ENCODE assay signal across 29 cellular contexts in genomic region chr15:40637221-40637745, GRCh38.
"Had no signal": no experiment of that assay in that cellular context is flagged by ENCODE, and none has a peak within 500 bp of the region (broad histone marks: within the 10 kb centered on the region; RNA-seq: fewer than 3 reads in every experiment).

No MANE protein-coding gene starts in this region.

- H3K27ac ChIP-seq: epithelial cell of prostate, foreskin keratinocyte, gastroesophageal sphincter, heart right ventricle, left lung, ovary, psoas muscle, sigmoid colon, stomach, thyroid gland, vagina had no signal

- H3K27me3 ChIP-seq: foreskin keratinocyte, gastroesophageal sphincter, heart right ventricle, left lung, ovary, sigmoid colon, stomach, thyroid gland, vagina had no signal

- H3K4me1 ChIP-seq: foreskin keratinocyte, gastroesophageal sphincter, heart right ventricle, left lung, psoas muscle, sigmoid colon, stomach, thyroid gland, vagina had no signal

- DNase-seq: effector CD8-positive, alpha-beta T cell; endodermal cell; foreskin keratinocyte; glutamatergic neuron; heart right ventricle; hippocampal formation; left cardiac atrium; left lung; mammary epithelial cell; natural killer cell; occipital lobe; ovary; posterior cingulate gyrus; psoas muscle; right cardiac atrium; sigmoid colon; stimulated activated CD4-positive, alpha-beta T cell treated with anti-CD3 and anti-CD28 coated beads, Interleukin-2, amount 100 ng/mL, for 24 hours; stimulated activated CD4-positive, alpha-beta T cell treated with anti-CD3 and anti-CD28 coated beads, Interleukin-4, amount 100 ng/mL, for 24 hours; stimulated activated naive CD4-positive, alpha-beta T cell treated with Interleukin-2 at 50 U/mL for 16 hours; stomach; thyroid gland; trophoblast cell had no signal

- H3K9me3 Mint-ChIP-seq: dendritic cell treated with granulocyte-macrophage colony-stimulating factor and Interleukin-4, amounts not matched to agents 40 ng/mL and 50 ng/mL, for 4 days; endodermal cell; natural killer cell; stimulated activated effector memory CD8-positive, alpha-beta T cell treated with anti-CD3 and anti-CD28 coated beads, Interleukin-12 subunit alpha, Interleukin-12 subunit beta, amount 100 ng/mL, for 72 hours had no signal

- H3K27ac Mint-ChIP-seq: dendritic cell treated with granulocyte-macrophage colony-stimulating factor and Interleukin-4, amounts not matched to agents 40 ng/mL and 50 ng/mL, for 4 days; endodermal cell; natural killer cell; stimulated activated effector memory CD8-positive, alpha-beta T cell treated with anti-CD3 and anti-CD28 coated beads, Interleukin-12 subunit alpha, Interleukin-12 subunit beta, amount 100 ng/mL, for 72 hours had no signal

- ATAC-seq: esophagus mucosa; foreskin keratinocyte; gastroesophageal sphincter; heart right ventricle; left cardiac atrium; left lung; natural killer cell; psoas muscle; right cardiac atrium; stimulated activated effector memory CD8-positive, alpha-beta T cell treated with anti-CD3 and anti-CD28 coated beads, Interleukin-12 subunit alpha, Interleukin-12 subunit beta, amount 100 ng/mL, for 72 hours had no signal

- H3K4me3 ChIP-seq: gastroesophageal sphincter, heart right ventricle, left lung, ovary, psoas muscle, sigmoid colon, stomach, thyroid gland, vagina had no signal

- H3K4me1 Mint-ChIP-seq: endodermal cell; natural killer cell; stimulated activated effector memory CD8-positive, alpha-beta T cell treated with anti-CD3 and anti-CD28 coated beads, Interleukin-12 subunit alpha, Interleukin-12 subunit beta, amount 100 ng/mL, for 72 hours had no signal

- H3K36me3 Mint-ChIP-seq: natural killer cell had no signal

- H3K9me3 ChIP-seq: gastroesophageal sphincter, heart right ventricle, left lung, ovary, psoas muscle, sigmoid colon, stomach, thyroid gland, vagina had no signal

- H3K4me3 Mint-ChIP-seq: dendritic cell treated with granulocyte-macrophage colony-stimulating factor and Interleukin-4, amounts not matched to agents 40 ng/mL and 50 ng/mL, for 4 days; endodermal cell; natural killer cell; stimulated activated effector memory CD8-positive, alpha-beta T cell treated with anti-CD3 and anti-CD28 coated beads, Interleukin-12 subunit alpha, Interleukin-12 subunit beta, amount 100 ng/mL, for 72 hours had no signal

- H3K36me3 ChIP-seq: gastroesophageal sphincter, ovary, sigmoid colon, thyroid gland, vagina had no signal

- H3K27me3 Mint-ChIP-seq: dendritic cell treated with granulocyte-macrophage colony-stimulating factor and Interleukin-4, amounts not matched to agents 40 ng/mL and 50 ng/mL, for 4 days had no signal

- FAIRE-seq: islet of Langerhans had no signal
